In genomic region chr5:136147632-136148031, GRCh38 we compare ENCODE assay signal across 37 cellular contexts. TPM values are rescaled to one million over a fixed set of nuclear protein-coding genes. Genes with fewer than 3 reads are reported as not detected.
"Had no signal": no experiment of that assay in that cellular context is flagged by ENCODE, and none has a peak within 500 bp of the region (broad histone marks: within the 10 kb centered on the region; RNA-seq: fewer than 3 reads in every experiment).

No MANE protein-coding gene starts in this region.

- H3K9me3 ChIP-seq: adrenal gland, ascending aorta, body of pancreas, breast epithelium had no signal

- H3K4me1 ChIP-seq: breast epithelium had no signal

- H3K27ac ChIP-seq: adrenal gland, ascending aorta, body of pancreas, brain microvascular endothelial cell, breast epithelium, cardiac muscle cell had no signal

- H3K36me3 ChIP-seq: adrenal gland, ascending aorta, brain microvascular endothelial cell, breast epithelium, cardiac muscle cell had no signal

- H3K4me3 ChIP-seq: adrenal gland, ascending aorta, body of pancreas, breast epithelium, cardiac muscle cell had no signal

- H3K27me3 ChIP-seq: adrenal gland, ascending aorta, body of pancreas, brain microvascular endothelial cell, breast epithelium, cardiac muscle cell had no signal

- DNase-seq: activated effector memory CD4-positive, alpha-beta T cell treated with anti-CD3 and anti-CD28 coated beads, Interleukin-2, amount 50 U/mL, for 16 hours; activated effector memory CD4-positive, alpha-beta T cell treated with Interleukin-2 at 50 U/mL for 16 hours; activated gamma-delta T cell; activated gamma-delta T cell treated with Interleukin-2 at 50 U/mL for 16 hours; activated naive CD4-positive, alpha-beta T cell; activated naive CD4-positive, alpha-beta T cell treated with anti-CD3 and anti-CD28 coated beads for 36 hours; activated naive CD4-positive, alpha-beta T cell treated with anti-CD3 and anti-CD28 coated beads, Interleukin-2, amount 10 ng/mL, durations not matched to agents 7 days and 5 days; activated naive CD4-positive, alpha-beta T cell treated with anti-CD3 and anti-CD28 coated beads, Interleukin-2, amount 50 U/mL, for 16 hours; activated naive CD4-positive, alpha-beta T cell treated with Interleukin-2 at 50 U/mL for 16 hours; activated naive CD8-positive, alpha-beta T cell treated with anti-CD3 and anti-CD28 coated beads for 36 hours; activated naive CD8-positive, alpha-beta T cell treated with anti-CD3 and anti-CD28 coated beads, Interleukin-2, amount 10 ng/mL, durations not matched to agents 7 days and 5 days; activated naive CD8-positive, alpha-beta T cell treated with anti-CD3 and anti-CD28 coated beads, Interleukin-2, amount 50 U/mL, for 24 hours; activated T-cell treated with anti-CD3 and anti-CD28 coated beads, Interleukin-2, amount 50 U/mL, for 1 hour; activated T-cell treated with anti-CD3 and anti-CD28 coated beads, Interleukin-2, amount 50 U/mL, for 24 hours; activated T-cell treated with anti-CD3 and anti-CD28 coated beads, Interleukin-2, amount 50 U/mL, for 4 hours; activated T-cell treated with anti-CD3 and anti-CD28 coated beads, Interleukin-2, amount 50 U/mL, for 48 hours; activated T-cell treated with anti-CD3 and anti-CD28 coated beads, Interleukin-2, amount 50 U/mL, for 72 hours; adrenal gland; amniotic stem cell; amygdala; anterior cingulate cortex; aorta; body of pancreas; brain microvascular endothelial cell; caudate nucleus; central memory CD4-positive, alpha-beta T cell; cerebellar nuclear complex had no signal

RNA-seq across cellular contexts. Expression of gene SMIM32, which starts 45.3 kb away (rescaled TPM):
- total RNA-seq: activated naive CD4-positive, alpha-beta T cell treated with anti-CD3 and anti-CD28 coated beads for 36 hours; activated naive CD4-positive, alpha-beta T cell treated with anti-CD3 and anti-CD28 coated beads, Interleukin-2, amount 50 U/mL, for 72 hours; activated naive CD8-positive, alpha-beta T cell treated with anti-CD3 and anti-CD28 coated beads for 36 hours; activated naive CD8-positive, alpha-beta T cell treated with anti-CD3 and anti-CD28 coated beads, Interleukin-2, amount 10 ng/mL, durations not matched to agents 7 days and 5 days; activated T-cell treated with anti-CD3 and anti-CD28 coated beads, Interleukin-2, amount 50 U/mL, for 4 hours; activated T-cell treated with anti-CD3 and anti-CD28 coated beads, Interleukin-2, amount 50 U/mL, for 72 hours; activated T-helper 1 cell treated with anti-CD3 and anti-CD28 coated beads, Interleukin-12 subunit alpha, Interleukin-12 subunit beta, Interleukin-2, Interleukin-4 antibody, amounts not matched to agents 30 ng/mL and 10 ng/mL and 1 ng/mL, durations not matched to agents 14 hours and 24 hours and 36 hours; activated T-helper 17 cell treated with anti-CD3 and anti-CD28 coated beads, Interleukin-2, amount 50 U/mL, for 72 hours; activated T-helper 2 cell treated with anti-CD3 and anti-CD28 coated beads, Interferon-gamma antibody, Interleukin-2, Interleukin-4, amounts not matched to agents 10 μg/mL and 5 μg/mL and 100 μg/mL, durations not matched to agents 14 hours and 24 hours and 36 hours; adrenal gland; ascending aorta; breast epithelium; bronchial epithelial cell; cardiac septum; chondrocyte had no signal
